Comparison of ENCODE assay signal across 7 cellular contexts in the genomic region with DNA sequence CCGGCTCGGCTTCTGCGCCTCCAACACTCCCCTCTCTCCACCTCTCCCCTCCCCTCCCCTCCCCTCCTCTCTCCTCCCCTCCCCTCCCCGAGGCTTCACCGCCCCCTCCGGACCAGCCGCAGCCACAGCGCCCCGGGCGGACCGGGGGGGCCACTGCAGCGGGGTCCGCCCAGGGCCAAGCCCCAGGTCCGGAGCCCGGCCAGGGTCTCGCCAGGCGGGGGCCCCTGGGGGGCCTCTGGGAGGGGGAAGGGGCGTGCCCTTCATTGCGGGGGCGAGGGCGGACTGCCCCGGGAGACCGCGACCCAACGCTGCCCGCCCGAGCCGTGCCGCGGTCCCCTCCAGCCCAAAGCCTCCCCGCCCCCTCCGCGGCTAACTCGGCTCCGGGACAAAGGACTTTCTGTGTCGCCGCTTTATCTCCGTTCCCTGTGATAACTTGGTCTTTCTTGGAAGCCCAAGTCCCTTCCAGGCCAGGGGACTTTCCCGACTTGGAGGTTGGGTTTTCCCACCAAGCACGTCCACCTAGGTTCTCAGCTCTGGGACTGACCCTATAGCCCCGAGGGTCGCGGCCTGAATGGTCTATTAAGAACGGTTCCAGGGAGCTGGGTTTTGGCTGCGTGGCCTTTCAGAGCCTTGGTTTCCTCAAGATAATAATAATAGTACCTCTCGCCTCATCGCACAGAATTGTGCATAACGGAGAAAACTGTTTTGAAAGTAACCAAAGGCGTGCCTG. TPM values are rescaled to one million over a fixed set of nuclear protein-coding genes. Genes with fewer than 3 reads are reported as not detected.
DNase-seq lines count a peak whose midpoint lies in the region; ATAC-seq lines count a peak whose summit lies in the region.

A gene (minus strand): TSS at position 29 of the 730 bp plus-strand sequence. CDS start 97 bp downstream, outside the sequence.

- ATAC-seq in GM18499 (IDR thresholded peaks at IDR 0.05; ENCODE audit: insufficient read depth, unreplicated experiment) (peak; percentile 12), HG03097 (IDR thresholded peaks at IDR 0.05; ENCODE audit: low FRiP score, unreplicated experiment) (peak; percentile 40)

- DNase-seq in NCI-H345 treated with DMSO at 0.1 percent for 48 hours (lab: John Stamatoyannopoulos, UW; ENCODE audit: unreplicated experiment), result peak; percentile 99
- DNase-seq in activated CD4-positive, alpha-beta T cell treated with anti-CD3 and anti-CD28 coated beads for 1 hour, result peak; percentile 76
- peak; percentile 92 for DNase-seq in cerebellum (ENCODE audit: low spot score)
- peak; percentile 87 for DNase-seq in kidney tubule cell (ENCODE audit: low spot score)
- peak; percentile 64 to 81 (median 76) for DNase-seq in stimulated activated CD4-positive, alpha-beta T cell treated with anti-CD3 and anti-CD28 coated beads, Interleukin-1b, Interleukin-23, amount 100 ng/mL, for 24 hours (ENCODE audit: low read depth in 4 of 4, low spot score in 1 of 4)

RNA-seq across cellular contexts. Expression of the gene that starts here (rescaled TPM):
- total RNA-seq in cerebellum, result 21.9 TPM

Comparison
In these comparisons a context has a peak if more than half of its experiments do, and no peak if none do; other contexts are left out.
1. Peak in every context shown above with its lines: DNase-seq and ATAC-seq.